12 cellular contexts compared by ENCODE assay signal in the genomic region with DNA sequence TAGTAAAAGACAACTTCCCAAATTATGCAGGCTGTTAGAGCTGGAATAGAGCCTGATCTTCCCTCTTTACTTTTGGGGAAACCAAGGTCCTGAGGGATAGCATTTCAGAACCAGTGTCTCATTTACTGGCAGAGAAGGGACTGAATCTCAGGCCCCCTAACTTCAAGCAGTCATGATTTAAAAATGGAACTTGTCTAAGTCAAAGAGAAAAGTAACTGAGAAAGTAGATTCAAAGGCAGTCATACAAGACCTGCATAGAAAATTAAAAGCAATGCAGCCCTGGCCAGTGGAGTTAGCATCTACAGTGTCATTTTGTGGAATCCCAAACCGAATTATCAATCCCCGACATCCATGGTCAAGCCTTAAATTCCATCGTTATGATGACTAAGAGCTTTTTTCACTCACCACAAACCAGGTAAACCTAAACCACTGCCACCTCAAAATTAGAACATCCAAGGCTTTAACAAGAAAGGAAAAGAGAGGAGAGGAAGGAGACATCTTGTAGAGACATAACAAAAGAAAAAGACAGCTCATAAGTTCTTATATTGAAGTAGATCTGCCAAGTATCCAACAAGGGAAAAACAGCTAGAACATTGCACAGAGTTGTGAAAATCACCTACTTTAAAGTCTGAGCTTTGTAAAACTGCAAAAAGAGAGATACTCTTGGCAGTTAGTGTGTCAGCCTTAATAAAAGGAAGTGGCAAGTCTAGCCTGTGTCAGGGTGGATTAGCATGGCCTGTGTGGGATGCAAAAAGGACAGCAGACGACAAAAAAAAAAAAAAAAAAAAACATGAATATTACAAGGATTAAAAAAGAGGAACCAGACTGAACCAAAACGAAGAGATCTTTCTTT. TPM values are rescaled to one million over a fixed set of nuclear protein-coding genes. Genes with fewer than 3 reads are reported as not detected.
DNase-seq lines count a peak whose midpoint lies in the region; ATAC-seq, FAIRE-seq and TF ChIP-seq lines count a peak whose summit lies in the region.
"Had no signal": no experiment of that assay in that cellular context is flagged by ENCODE, and none has a peak within 500 bp of the region (broad histone marks: within the 10 kb centered on the region; RNA-seq: fewer than 3 reads in every experiment).

No MANE protein-coding gene starts in this region.

- H3K9me3 ChIP-seq in keratinocyte (ENCODE audit: control insufficient read depth, low read depth, low read length) (no peaks in the 10 kb centered on the region), WERI-Rb-1 (ENCODE audit: severe bottlenecking) (no peaks in the 10 kb centered on the region)

- H4K20me1 ChIP-seq in keratinocyte (ENCODE audit: control insufficient read depth, extremely low read depth, insufficient read depth, low read length): no peaks in the 10 kb centered on the region

- peak; percentile 17 for ATAC-seq in GM21786 (IDR thresholded peaks at IDR 0.05; ENCODE audit: unreplicated experiment)

- TF ChIP-seq CTCF in keratinocyte (optimal IDR thresholded peaks at IDR 0.05 in 1 of 3, IDR thresholded peaks at IDR 0.05 in 1 of 3, conservative IDR thresholded peaks at IDR 0.05 in 1 of 3; ENCODE audit: extremely low read depth in 1 of 3, insufficient read depth in 2 of 3, low read length in 3 of 3) (no peak), WERI-Rb-1 (IDR thresholded peaks at IDR 0.05; ENCODE audit: low read depth, low read length) (no peak)

- H3K27me3 ChIP-seq in keratinocyte (ENCODE audit: control insufficient read depth, extremely low read depth, insufficient read depth, low read length) (no peaks in the 10 kb centered on the region), WERI-Rb-1 (ENCODE audit: insufficient read depth, low read depth, severe bottlenecking) (peaks cover 88% of the 10 kb centered on the region)

- peaks cover 18% of the 10 kb centered on the region for H3K4me1 ChIP-seq in keratinocyte (ENCODE audit: control insufficient read depth, extremely low read depth, insufficient read depth, low read length)

- H2AFZ ChIP-seq in keratinocyte (ENCODE audit: control insufficient read depth, low read length): no peak overlapping the region

- H3K9me1 ChIP-seq in keratinocyte (ENCODE audit: control insufficient read depth, extremely low read depth, insufficient read depth, low read length): no peaks in the 10 kb centered on the region

- H3K27ac ChIP-seq in keratinocyte (ENCODE audit: control insufficient read depth, insufficient read depth, low read length): no peak overlapping the region
- H3K27ac ChIP-seq in WERI-Rb-1: no peak overlapping the region

- H3K36me3 ChIP-seq in keratinocyte (ENCODE audit: control insufficient read depth in 2 of 2, extremely low read depth in 1 of 2, insufficient read depth in 2 of 2, low read length in 2 of 2) (no peaks in the 10 kb centered on the region), WERI-Rb-1 (no peaks in the 10 kb centered on the region)

- H3K79me2 ChIP-seq in keratinocyte (ENCODE audit: control insufficient read depth, insufficient read depth, low read length): no peaks in the 10 kb centered on the region

- no peak overlapping the region for H3K4me2 ChIP-seq in keratinocyte (ENCODE audit: control insufficient read depth, extremely low read depth, insufficient read depth, low read depth, low read length)

- FAIRE-seq in keratinocyte (lab: Jason Lieb, UNC): peak; percentile 80

- H3K9ac ChIP-seq in keratinocyte (ENCODE audit: control insufficient read depth, extremely low read depth, insufficient read depth, low read length): no peak overlapping the region

- dilution Hi-C loops in keratinocyte (cut with MboI; ENCODE audit: extremely low pct_ligation_motif_present, low sequenced_read_pairs): no loop called here

- H3K4me3 ChIP-seq in keratinocyte (ENCODE audit: control insufficient read depth in 2 of 3, extremely low read depth in 1 of 3, insufficient read depth in 2 of 3, low read depth in 1 of 3, low read length in 3 of 3): no peak overlapping the region
- no peak overlapping the region for H3K4me3 ChIP-seq in WERI-Rb-1 (ENCODE audit: low read depth, low read length)

- DNase-seq in GDM1 (lab: John Stamatoyannopoulos, UW) (peak; percentile 73), RPMI8226 (peak; percentile 75), keratinocyte (ENCODE audit: low read depth, low spot score) (no peak), SW 1271 (lab: John Stamatoyannopoulos, UW) (no peak), WERI-Rb-1 (no peak), NCI-H526 treated with DMSO at 0.1 percent for 48 hours (lab: John Stamatoyannopoulos, UW) (no peak), GOT3 (lab: John Stamatoyannopoulos, UW) (no peak)
- DNase-seq: activated CD4-positive, alpha-beta T cell treated with anti-CD3 and anti-CD28 coated beads for 4 hours; DMS53; glutamatergic neuron; NCI-H526 had no signal

RNA-seq across cellular contexts. Expression of a gene that starts 54.1 kb away (rescaled TPM):
- polyA plus RNA-seq in keratinocyte: 0.02 to 0.26 TPM (median 0.07 TPM) in 3 replicates
- polyA plus RNA-seq in keratinocyte (2011; ENCODE audit: low read depth): 0.55 TPM
- not detected in 2 replicates for polyA plus RNA-seq in keratinocyte (2011; cell fraction: cytosol; rRNA removed)
- polyA plus RNA-seq in keratinocyte (2011; cell fraction: nucleus; rRNA removed): 0.08 TPM in 1 of 2 replicates, not detected in the other
- polyA plus RNA-seq in keratinocyte (2012; ENCODE audit: low replicate concordance): 0.54 TPM in 1 of 2 replicates, not detected in the other
- 1.7 TPM in 1 of 3 replicates, not detected in the others for polyA minus RNA-seq in keratinocyte
- not detected for polyA minus RNA-seq in keratinocyte (2011; cell fraction: cytosol; rRNA and poly(A)+ RNA removed)
- 0.31 TPM in 1 of 2 replicates, not detected in the other for polyA minus RNA-seq in keratinocyte (2011; cell fraction: nucleus; rRNA and poly(A)+ RNA removed)

RNA-seq across cellular contexts. Expression of a gene that starts 57.6 kb away (rescaled TPM):
- 0.16 to 0.84 TPM (median 0.17 TPM) in 3 replicates for polyA plus RNA-seq in keratinocyte
- polyA plus RNA-seq in keratinocyte (2011; ENCODE audit: low read depth): not detected
- 0.12 and 0.33 TPM in 2 replicates for polyA plus RNA-seq in keratinocyte (2011; cell fraction: cytosol; rRNA removed)
- 0.73 and 0.85 TPM in 2 replicates for polyA plus RNA-seq in keratinocyte (2011; cell fraction: nucleus; rRNA removed)
- polyA plus RNA-seq in keratinocyte (2012; ENCODE audit: low replicate concordance): 0.35 TPM in 1 of 2 replicates, not detected in the other
- 0.19 to 2.1 TPM in 2 of 3 replicates, not detected in the other for polyA minus RNA-seq in keratinocyte
- polyA minus RNA-seq in keratinocyte (2011; cell fraction: cytosol; rRNA and poly(A)+ RNA removed): not detected
- 0.31 and 0.42 TPM in 2 replicates for polyA minus RNA-seq in keratinocyte (2011; cell fraction: nucleus; rRNA and poly(A)+ RNA removed)

Comparison
In these comparisons a context has a peak if more than half of its experiments do, and no peak if none do; other contexts are left out.
1. DNase-seq: peak in GDM1 (single experiment) and RPMI8226 (single experiment); none in keratinocyte (single experiment), SW 1271 (0 of 2), WERI-Rb-1 (single experiment), NCI-H526 treated with DMSO at 0.1 percent for 48 hours (single experiment) and GOT3 (single experiment).